ENCODE assay signal across 1 cellular context in the genomic region with DNA sequence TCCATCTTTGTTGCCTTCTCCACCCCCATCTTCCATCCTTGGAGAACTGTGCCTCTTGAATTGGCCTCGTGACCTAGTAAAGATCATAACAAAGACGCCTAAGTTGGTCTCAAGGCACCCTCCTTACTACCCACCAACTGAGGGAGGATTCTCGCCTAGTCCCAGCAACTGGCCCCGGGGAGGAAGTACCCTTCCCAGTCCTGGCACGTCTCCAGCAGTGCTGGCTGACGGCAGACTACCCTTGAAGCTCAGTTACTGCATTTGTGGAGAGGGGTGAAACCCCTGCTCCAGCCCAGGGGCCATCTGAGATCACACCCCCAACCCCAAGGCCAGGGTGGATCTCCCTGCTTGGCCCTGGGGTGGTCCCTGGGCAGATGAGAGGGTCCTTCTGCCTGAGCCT.
TF ChIP-seq lines count a peak whose summit lies in the region.

No MANE protein-coding gene starts in this region.

TF ChIP-seq in neural cell, 6 proteins besides CTCF, POLR2A, EP300 and RAD21:
- TF ChIP-seq REST (IDR thresholded peaks at IDR 0.05; ENCODE audit: borderline replicate concordance) = no peak
- TF ChIP-seq SMC3 (conservative IDR thresholded peaks at IDR 0.05; ENCODE audit: poor library complexity) = no peak
- no peak for TF ChIP-seq POLR2AphosphoS5 (IDR thresholded peaks at IDR 0.05)
- TF ChIP-seq MXI1 (conservative IDR thresholded peaks at IDR 0.05; ENCODE audit: poor library complexity, severe bottlenecking) = no peak
- no peak for TF ChIP-seq EZH2 (IDR thresholded peaks at IDR 0.05; ENCODE audit: borderline replicate concordance, insufficient read depth, low read length, poor library complexity, severe bottlenecking)
- TF ChIP-seq TAF1 (IDR thresholded peaks at IDR 0.05; ENCODE audit: low read depth) = no peak
